Comparison of ENCODE assay signal across 28 cellular contexts in genomic region chr1:112061056-112061455, GRCh38.
"Had no signal": no experiment of that assay in that cellular context is flagged by ENCODE, and none has a peak within 500 bp of the region (broad histone marks: within the 10 kb centered on the region; RNA-seq: fewer than 3 reads in every experiment).

No MANE protein-coding gene starts in this region.

- H3K4me3 ChIP-seq: esophagus muscularis mucosa, heart right ventricle, left ventricle myocardium inferior, lower lobe of right lung, pancreas, right atrium auricular region, smooth muscle cell, suprapubic skin, transverse colon, upper lobe of right lung, vagina had no signal

- ATAC-seq: effector memory CD8-positive, alpha-beta T cell; heart right ventricle; left colon; lower lobe of right lung; natural killer cell; pancreas; sciatic nerve; stimulated activated naive CD8-positive, alpha-beta T cell treated with anti-CD3 and anti-CD28 coated beads, Interleukin-15, amount 100 ng/mL, for 72 hours; upper lobe of right lung had no signal

- H3K4me3 Mint-ChIP-seq: effector memory CD8-positive, alpha-beta T cell; memory B cell; natural killer cell; stimulated activated naive CD8-positive, alpha-beta T cell treated with anti-CD3 and anti-CD28 coated beads, Interleukin-15, amount 100 ng/mL, for 72 hours had no signal

- H3K9me3 ChIP-seq: esophagus muscularis mucosa, heart right ventricle, left ventricle myocardium inferior, lower lobe of right lung, neutrophil, pancreas, right atrium auricular region, suprapubic skin, transverse colon, upper lobe of right lung, vagina had no signal

- H3K4me1 Mint-ChIP-seq: natural killer cell; stimulated activated naive CD8-positive, alpha-beta T cell treated with anti-CD3 and anti-CD28 coated beads, Interleukin-15, amount 100 ng/mL, for 72 hours had no signal

- H3K4me2 ChIP-seq: smooth muscle cell had no signal

- H3K27me3 ChIP-seq: pancreas, right atrium auricular region, transverse colon, vagina had no signal

- DNase-seq: cortex of kidney; effector memory CD8-positive, alpha-beta T cell; foreskin melanocyte; glutamatergic neuron; heart right ventricle; hippocampal formation; kidney glomerular epithelial cell; left colon; left ventricle myocardium inferior; lower lobe of right lung; natural killer cell; pancreas; stimulated activated CD4-positive, alpha-beta T cell treated with anti-CD3 and anti-CD28 coated beads, Interleukin-12 subunit alpha, Interleukin-12 subunit beta, amount 100 ng/mL, for 4 hours; stimulated activated CD4-positive, alpha-beta T cell treated with anti-CD3 and anti-CD28 coated beads, Interleukin-1b, Interleukin-23, amount 100 ng/mL, for 48 hours; stimulated activated CD4-positive, alpha-beta T cell treated with anti-CD3 and anti-CD28 coated beads, Interleukin-4, amount 100 ng/mL, for 1 hour; stimulated activated CD8-positive, alpha-beta memory T cell treated with anti-CD3 and anti-CD28 coated beads, Interleukin-4, amount 100 ng/mL, for 48 hours; stimulated activated naive CD4-positive, alpha-beta T cell; stimulated activated naive CD8-positive, alpha-beta T cell treated with anti-CD3 and anti-CD28 coated beads, Interleukin-15, amount 100 ng/mL, for 72 hours; transverse colon; upper lobe of right lung had no signal

- H3K4me1 ChIP-seq: lower lobe of right lung, pancreas, transverse colon, upper lobe of right lung had no signal

- H3K9me3 Mint-ChIP-seq: effector memory CD8-positive, alpha-beta T cell; memory B cell; natural killer cell; stimulated activated naive CD8-positive, alpha-beta T cell treated with anti-CD3 and anti-CD28 coated beads, Interleukin-15, amount 100 ng/mL, for 72 hours had no signal

- H3K27ac ChIP-seq: esophagus muscularis mucosa, heart right ventricle, left ventricle myocardium inferior, lower lobe of right lung, neutrophil, pancreas, right atrium auricular region, suprapubic skin, transverse colon, upper lobe of right lung, vagina had no signal

- H3K27ac Mint-ChIP-seq: effector memory CD8-positive, alpha-beta T cell; memory B cell; natural killer cell; stimulated activated naive CD8-positive, alpha-beta T cell treated with anti-CD3 and anti-CD28 coated beads, Interleukin-15, amount 100 ng/mL, for 72 hours had no signal

- H3K36me3 Mint-ChIP-seq: memory B cell, natural killer cell had no signal

- H3K36me3 ChIP-seq: esophagus muscularis mucosa, heart right ventricle, left ventricle myocardium inferior, lower lobe of right lung, neutrophil, pancreas, right atrium auricular region, suprapubic skin, transverse colon, upper lobe of right lung, vagina had no signal
